ENCODE assay signal across 16 cellular contexts in genomic region chr13:30154931-30155330, GRCh38.
"Had no signal": no experiment of that assay in that cellular context is flagged by ENCODE, and none has a peak within 500 bp of the region (broad histone marks: within the 10 kb centered on the region; RNA-seq: fewer than 3 reads in every experiment).

No MANE protein-coding gene starts in this region.

- H3K4me1 ChIP-seq: left ventricle myocardium inferior had no signal

- H3K9me3 Mint-ChIP-seq: activated naive CD4-positive, alpha-beta T cell treated with anti-CD3 and anti-CD28 coated beads, Interleukin-2, amount 10 ng/mL, durations not matched to agents 7 days and 5 days; naive thymus-derived CD4-positive, alpha-beta T cell had no signal

- H3K4me3 Mint-ChIP-seq: activated naive CD4-positive, alpha-beta T cell treated with anti-CD3 and anti-CD28 coated beads, Interleukin-2, amount 10 ng/mL, durations not matched to agents 7 days and 5 days; naive thymus-derived CD4-positive, alpha-beta T cell had no signal

- H3K9me3 ChIP-seq: heart right ventricle, left ventricle myocardium inferior, thyroid gland had no signal

- H3K27me3 ChIP-seq: brain microvascular endothelial cell, thyroid gland had no signal

- H3K36me3 ChIP-seq: brain microvascular endothelial cell, heart right ventricle, left ventricle myocardium inferior, thyroid gland had no signal

- H3K27me3 Mint-ChIP-seq: naive thymus-derived CD4-positive, alpha-beta T cell had no signal

- DNase-seq: activated CD4-positive, alpha-beta T cell treated with anti-CD3 and anti-CD28 coated beads for 48 hours; activated CD4-positive, CD25-positive, alpha-beta regulatory T cell; activated effector memory CD4-positive, alpha-beta T cell treated with Interleukin-2 at 50 U/mL for 16 hours; activated naive CD4-positive, alpha-beta T cell treated with anti-CD3 and anti-CD28 coated beads, Interleukin-2, amount 10 ng/mL, durations not matched to agents 7 days and 5 days; aorta; brain microvascular endothelial cell; cortex of kidney; heart right ventricle; left ventricle myocardium inferior; mammary epithelial cell; naive thymus-derived CD4-positive, alpha-beta T cell; stimulated activated naive CD4-positive, alpha-beta T cell treated with Interleukin-2 at 50 U/mL for 16 hours; T-helper 1 cell; T1000 had no signal

- H3K4me3 ChIP-seq: heart right ventricle, left ventricle myocardium inferior, thyroid gland had no signal

- H3K27ac Mint-ChIP-seq: activated naive CD4-positive, alpha-beta T cell treated with anti-CD3 and anti-CD28 coated beads, Interleukin-2, amount 10 ng/mL, durations not matched to agents 7 days and 5 days had no signal

- H3K27ac ChIP-seq: brain microvascular endothelial cell, heart right ventricle, left ventricle myocardium inferior, thyroid gland had no signal

- ATAC-seq: esophagus mucosa; naive thymus-derived CD4-positive, alpha-beta T cell had no signal
